22 cellular contexts compared by ENCODE assay signal in the genomic region with DNA sequence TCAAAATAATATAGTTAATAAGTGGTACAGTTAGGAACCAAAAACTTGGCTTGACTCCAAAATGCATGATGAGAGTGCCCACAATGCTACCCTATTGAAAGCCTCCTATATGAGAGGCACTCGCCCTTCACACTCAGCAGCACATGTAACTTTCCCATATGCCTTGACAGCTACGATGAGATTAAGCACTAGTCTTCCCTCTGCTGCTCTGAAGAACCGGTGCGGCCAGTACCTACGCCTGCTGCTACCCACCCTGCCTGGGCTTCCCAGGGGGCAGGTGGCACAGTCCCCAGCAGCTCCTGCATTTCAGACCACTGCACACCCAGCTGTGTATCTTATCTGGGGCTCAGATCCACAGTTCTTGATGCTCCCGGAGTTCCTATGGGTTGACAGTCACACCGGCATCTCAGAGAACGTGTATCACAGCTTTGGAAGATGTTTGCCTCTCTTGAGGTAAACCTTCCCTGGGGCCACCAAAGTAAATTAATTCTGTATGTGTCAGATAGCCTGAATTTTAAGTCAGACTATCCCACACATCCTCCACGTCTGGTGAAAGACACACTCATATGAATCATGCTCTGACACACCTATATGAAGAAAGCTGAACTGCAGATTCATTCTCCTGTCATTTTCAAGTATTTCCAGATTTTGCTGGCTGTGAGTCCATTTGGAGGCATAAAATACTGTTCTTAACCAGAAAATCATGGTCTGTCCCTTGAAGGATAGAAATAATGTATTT.
A peak's percentile ranks its signal among the peaks of the same experiment; 100 is the strongest.
DNase-seq lines count a peak whose midpoint lies in the region; ATAC-seq and TF ChIP-seq lines count a peak whose summit lies in the region.
"Had no signal": no experiment of that assay in that cellular context is flagged by ENCODE, and none has a peak within 500 bp of the region (broad histone marks: within the 10 kb centered on the region; RNA-seq: fewer than 3 reads in every experiment).

No MANE protein-coding gene starts in this region.

- no peaks in the 10 kb centered on the region for H3K9me3 Mint-ChIP-seq in activated CD8-positive, alpha-beta memory T cell treated with anti-CD3 and anti-CD28 coated beads, Interleukin-2, amount 10 ng/mL, durations not matched to agents 7 days and 5 days (ENCODE audit: low read depth)
- H3K9me3 Mint-ChIP-seq: T-helper 2 cell treated with Interferon-gamma antibody and Interleukin-4, amounts not matched to agents 5 μg/mL and 100 μg/mL, for 36 hours had no signal

- H3K27me3 ChIP-seq in BE2C (no peaks in the 10 kb centered on the region), ascending aorta (no peaks in the 10 kb centered on the region), vagina (no peaks in the 10 kb centered on the region)

- no peak overlapping the region for H3K4me3 ChIP-seq in BE2C (ENCODE audit: low read depth, low read length)
- no peak overlapping the region for H3K4me3 ChIP-seq in ascending aorta
- H3K4me3 ChIP-seq in vagina = no peak overlapping the region
- H3K4me3 ChIP-seq: mucosa of descending colon had no signal

- CTCF ChIA-PET in activated CD8-positive, alpha-beta memory T cell treated with anti-CD3 and anti-CD28 coated beads, Interleukin-2, amount 10 ng/mL, durations not matched to agents 7 days and 5 days (lab: Charles Lee) = no interaction called here

- TF ChIP-seq CTCF in BE2C (IDR thresholded peaks at IDR 0.05; ENCODE audit: low read depth, low read length) = no peak
- TF ChIP-seq CTCF in ascending aorta (IDR thresholded peaks at IDR 0.05) = no peak
- TF ChIP-seq CTCF in vagina (IDR thresholded peaks at IDR 0.05) = no peak

- no peak for TF ChIP-seq POLR2A in vagina (IDR thresholded peaks at IDR 0.05)

- H3K27ac Mint-ChIP-seq in activated CD8-positive, alpha-beta memory T cell treated with anti-CD3 and anti-CD28 coated beads, Interleukin-2, amount 10 ng/mL, durations not matched to agents 7 days and 5 days = no peak overlapping the region
- H3K27ac Mint-ChIP-seq: T-helper 2 cell treated with Interferon-gamma antibody and Interleukin-4, amounts not matched to agents 5 μg/mL and 100 μg/mL, for 36 hours had no signal

- peak; percentile 10 for DNase-seq in BE2C
- DNase-seq in HPDE6-E6E7 (ENCODE audit: extremely low spot score) = peak; percentile 33
- no peak for DNase-seq in ascending aorta (ENCODE audit: low spot score in 2 of 2)
- DNase-seq in iris pigment epithelial cell (ENCODE audit: low read depth) = peak; percentile 79
- no peak for DNase-seq in NCI-H510A treated with DMSO at 0.1 percent for 48 hours (lab: John Stamatoyannopoulos, UW)
- no peak for DNase-seq in vagina (ENCODE audit: extremely low spot score in 2 of 2)
- no peak for DNase-seq in activated CD8-positive, alpha-beta memory T cell treated with anti-CD3 and anti-CD28 coated beads, Interleukin-2, amount 10 ng/mL, durations not matched to agents 7 days and 5 days
- DNase-seq: activated CD4-positive, CD25-positive, alpha-beta regulatory T cell treated with anti-CD3 and anti-CD28 coated beads, Interleukin-2, amount 50 U/mL, for 72 hours; activated effector memory CD4-positive, alpha-beta T cell treated with anti-CD3 and anti-CD28 coated beads, Interleukin-2, amount 50 U/mL, for 16 hours; anterior cingulate cortex; cortex of kidney; hippocampal formation; mucosa of descending colon; MV-4-11; NCI-H2029 treated with DMSO at 0.1 percent for 48 hours; stimulated activated CD4-positive, alpha-beta T cell treated with anti-CD3 and anti-CD28 coated beads, Interleukin-2, amount 100 ng/mL, for 48 hours; substantia nigra had no signal

- H3K4me3 Mint-ChIP-seq in activated CD8-positive, alpha-beta memory T cell treated with anti-CD3 and anti-CD28 coated beads, Interleukin-2, amount 10 ng/mL, durations not matched to agents 7 days and 5 days = no peak overlapping the region
- H3K4me3 Mint-ChIP-seq: T-helper 2 cell treated with Interferon-gamma antibody and Interleukin-4, amounts not matched to agents 5 μg/mL and 100 μg/mL, for 36 hours had no signal

- H3K27me3 Mint-ChIP-seq in activated CD8-positive, alpha-beta memory T cell treated with anti-CD3 and anti-CD28 coated beads, Interleukin-2, amount 10 ng/mL, durations not matched to agents 7 days and 5 days = peaks cover 26% of the 10 kb centered on the region

- no peaks in the 10 kb centered on the region for H3K36me3 Mint-ChIP-seq in activated CD8-positive, alpha-beta memory T cell treated with anti-CD3 and anti-CD28 coated beads, Interleukin-2, amount 10 ng/mL, durations not matched to agents 7 days and 5 days

- H3K4me1 Mint-ChIP-seq in activated CD8-positive, alpha-beta memory T cell treated with anti-CD3 and anti-CD28 coated beads, Interleukin-2, amount 10 ng/mL, durations not matched to agents 7 days and 5 days = no peaks in the 10 kb centered on the region

- H3K36me3 ChIP-seq in BE2C (no peaks in the 10 kb centered on the region), ascending aorta (peaks cover 32 to 35% of the 10 kb centered on the region in 2 donors), vagina (no peaks in the 10 kb centered on the region)

- no peak for ATAC-seq in HG02798 (IDR thresholded peaks at IDR 0.05; ENCODE audit: poor library complexity, unreplicated experiment)
- ATAC-seq in activated CD8-positive, alpha-beta memory T cell treated with anti-CD3 and anti-CD28 coated beads, Interleukin-2, amount 10 ng/mL, durations not matched to agents 7 days and 5 days = no peak
- ATAC-seq: HCT116, HepG2, mucosa of descending colon, sciatic nerve had no signal

- H3K27ac ChIP-seq in ascending aorta (peak overlapping the region; percentile 57 to 73), vagina (no peak overlapping the region)

- H3K9me3 ChIP-seq in BE2C (no peaks in the 10 kb centered on the region), ascending aorta (no peaks in the 10 kb centered on the region), vagina (no peaks in the 10 kb centered on the region)
- H3K9me3 ChIP-seq: mucosa of descending colon had no signal

- H3K4me1 ChIP-seq in BE2C (no peaks in the 10 kb centered on the region), ascending aorta (peaks cover 16 to 43% of the 10 kb centered on the region in 2 donors), vagina (no peaks in the 10 kb centered on the region)

- intact Hi-C loops in ascending aorta (cut with DNase I) (loop anchor here (5.0 kb wide), 1 partner anchor 40 kb away; no protein-coding TSS in a partner anchor), vagina (cut with DNase I) (no loop called here)

Comparison
In these comparisons a context has a peak if more than half of its experiments do, and no peak if none do; other contexts are left out.
1. DNase-seq: peak in BE2C (single experiment), HPDE6-E6E7 (single experiment) and iris pigment epithelial cell (single experiment); none in ascending aorta (0 of 2), NCI-H510A treated with DMSO at 0.1 percent for 48 hours (single experiment), vagina (0 of 2) and activated CD8-positive, alpha-beta memory T cell treated with anti-CD3 and anti-CD28 coated beads, Interleukin-2, amount 10 ng/mL, durations not matched to agents 7 days and 5 days (single experiment).